10 cellular contexts compared by ENCODE assay signal in the genomic region with DNA sequence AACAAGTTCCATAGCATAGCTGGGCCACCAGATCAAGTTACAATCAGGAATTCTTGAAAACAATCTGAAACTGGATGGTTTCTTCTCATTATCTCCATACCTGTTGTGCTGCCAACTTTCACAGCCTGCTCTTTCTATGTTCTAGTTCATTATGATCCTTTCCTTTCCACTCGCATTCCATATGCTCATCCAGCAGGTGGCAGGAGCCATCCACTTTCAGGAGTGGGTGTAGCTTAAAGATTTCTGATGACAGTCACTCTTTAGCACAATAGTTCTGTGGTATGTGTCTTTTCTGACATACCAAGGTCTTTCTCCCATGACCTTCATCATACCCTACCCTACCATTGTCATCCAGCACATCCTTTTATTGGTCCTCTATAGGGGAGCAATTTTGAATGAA. TPM values are rescaled to one million over a fixed set of nuclear protein-coding genes. Genes with fewer than 3 reads are reported as not detected.
DNase-seq lines count a peak whose midpoint lies in the region; ATAC-seq and TF ChIP-seq lines count a peak whose summit lies in the region.
"Had no signal": no experiment of that assay in that cellular context is flagged by ENCODE, and none has a peak within 500 bp of the region (broad histone marks: within the 10 kb centered on the region; RNA-seq: fewer than 3 reads in every experiment).

No MANE protein-coding gene starts in this region.

- H3K27ac ChIP-seq in esophagus muscularis mucosa (replicated peaks in 1 of 4): no peak overlapping the region
- H3K27ac ChIP-seq: neutrophil, SK-N-MC had no signal

- no peaks in the 10 kb centered on the region for H3K9me3 ChIP-seq in esophagus muscularis mucosa
- H3K9me3 ChIP-seq: neutrophil had no signal

- intact Hi-C loops in esophagus muscularis mucosa (cut with DNase I): no loop called here

- ATAC-seq in GM18505 (IDR thresholded peaks at IDR 0.05; ENCODE audit: unreplicated experiment): no peak

- TF ChIP-seq EP300 in Ishikawa (IDR thresholded peaks at IDR 0.05; ENCODE audit: borderline replicate concordance): no peak
- no peak for TF ChIP-seq EP300 in esophagus muscularis mucosa (IDR thresholded peaks at IDR 0.05)

- H3K4me3 ChIP-seq in esophagus muscularis mucosa: no peak overlapping the region
- H3K4me3 ChIP-seq: SK-N-MC had no signal

- H3K27me3 ChIP-seq in esophagus muscularis mucosa: no peaks in the 10 kb centered on the region
- H3K27me3 ChIP-seq: neutrophil had no signal

- DNase-seq in DMS153 treated with DMSO at 0.1 percent for 48 hours (lab: John Stamatoyannopoulos, UW; ENCODE audit: unreplicated experiment) (peak; percentile 4), esophagus muscularis mucosa (ENCODE audit: extremely low spot score) (no peak), occipital lobe (lab: John Stamatoyannopoulos, UW) (peak; percentile 31), foreskin melanocyte (no peak), 8988T (no peak)
- peak; percentile 34 for DNase-seq in activated CD4-positive, alpha-beta T cell treated with anti-CD3 and anti-CD28 coated beads for 48 hours

- H3K36me3 ChIP-seq in esophagus muscularis mucosa: no peaks in the 10 kb centered on the region
- H3K36me3 ChIP-seq: neutrophil had no signal

- peak; percentile 69 for TF ChIP-seq RAD21 in Ishikawa (IDR thresholded peaks at IDR 0.05; ENCODE audit: low read depth)

- TF ChIP-seq POLR2A in esophagus muscularis mucosa (IDR thresholded peaks at IDR 0.05; ENCODE audit: low read depth) (no peak), GM18505 (IDR thresholded peaks at IDR 0.05; ENCODE audit: borderline replicate concordance, extremely low read depth, insufficient read depth, insufficient read length) (no peak)

- H3K4me1 ChIP-seq in esophagus muscularis mucosa: no peaks in the 10 kb centered on the region

- TF ChIP-seq CTCF in esophagus muscularis mucosa (IDR thresholded peaks at IDR 0.05): peak; percentile 27 to 46 (median 36)

- 13% methylated on average over 1 of the region's 1 CpG for WGBS in esophagus muscularis mucosa

TF ChIP-seq in Ishikawa, 13 proteins besides CTCF, POLR2A, EP300 and RAD21:
- TF ChIP-seq, protein P1, sequence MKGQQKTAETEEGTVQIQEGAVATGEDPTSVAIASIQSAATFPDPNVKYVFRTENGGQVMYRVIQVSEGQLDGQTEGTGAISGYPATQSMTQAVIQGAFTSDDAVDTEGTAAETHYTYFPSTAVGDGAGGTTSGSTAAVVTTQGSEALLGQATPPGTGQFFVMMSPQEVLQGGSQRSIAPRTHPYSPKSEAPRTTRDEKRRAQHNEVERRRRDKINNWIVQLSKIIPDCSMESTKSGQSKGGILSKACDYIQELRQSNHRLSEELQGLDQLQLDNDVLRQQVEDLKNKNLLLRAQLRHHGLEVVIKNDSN (IDR thresholded peaks at IDR 0.05): no peak
- no peak for TF ChIP-seq CREB1 (IDR thresholded peaks at IDR 0.05; ENCODE audit: low read depth)
- TF ChIP-seq, protein P2, sequence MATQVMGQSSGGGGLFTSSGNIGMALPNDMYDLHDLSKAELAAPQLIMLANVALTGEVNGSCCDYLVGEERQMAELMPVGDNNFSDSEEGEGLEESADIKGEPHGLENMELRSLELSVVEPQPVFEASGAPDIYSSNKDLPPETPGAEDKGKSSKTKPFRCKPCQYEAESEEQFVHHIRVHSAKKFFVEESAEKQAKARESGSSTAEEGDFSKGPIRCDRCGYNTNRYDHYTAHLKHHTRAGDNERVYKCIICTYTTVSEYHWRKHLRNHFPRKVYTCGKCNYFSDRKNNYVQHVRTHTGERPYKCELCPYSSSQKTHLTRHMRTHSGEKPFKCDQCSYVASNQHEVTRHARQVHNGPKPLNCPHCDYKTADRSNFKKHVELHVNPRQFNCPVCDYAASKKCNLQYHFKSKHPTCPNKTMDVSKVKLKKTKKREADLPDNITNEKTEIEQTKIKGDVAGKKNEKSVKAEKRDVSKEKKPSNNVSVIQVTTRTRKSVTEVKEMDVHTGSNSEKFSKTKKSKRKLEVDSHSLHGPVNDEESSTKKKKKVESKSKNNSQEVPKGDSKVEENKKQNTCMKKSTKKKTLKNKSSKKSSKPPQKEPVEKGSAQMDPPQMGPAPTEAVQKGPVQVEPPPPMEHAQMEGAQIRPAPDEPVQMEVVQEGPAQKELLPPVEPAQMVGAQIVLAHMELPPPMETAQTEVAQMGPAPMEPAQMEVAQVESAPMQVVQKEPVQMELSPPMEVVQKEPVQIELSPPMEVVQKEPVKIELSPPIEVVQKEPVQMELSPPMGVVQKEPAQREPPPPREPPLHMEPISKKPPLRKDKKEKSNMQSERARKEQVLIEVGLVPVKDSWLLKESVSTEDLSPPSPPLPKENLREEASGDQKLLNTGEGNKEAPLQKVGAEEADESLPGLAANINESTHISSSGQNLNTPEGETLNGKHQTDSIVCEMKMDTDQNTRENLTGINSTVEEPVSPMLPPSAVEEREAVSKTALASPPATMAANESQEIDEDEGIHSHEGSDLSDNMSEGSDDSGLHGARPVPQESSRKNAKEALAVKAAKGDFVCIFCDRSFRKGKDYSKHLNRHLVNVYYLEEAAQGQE (IDR thresholded peaks at IDR 0.05; ENCODE audit: low read depth): no peak
- no peak for TF ChIP-seq TEAD4 (IDR thresholded peaks at IDR 0.05)
- TF ChIP-seq CEBPB (IDR thresholded peaks at IDR 0.05): no peak
- no peak for TF ChIP-seq TCF12 (IDR thresholded peaks at IDR 0.05; ENCODE audit: low read depth)
- TF ChIP-seq TAF1 (IDR thresholded peaks at IDR 0.05; ENCODE audit: low read depth): no peak
- no peak for TF ChIP-seq EGR1 (IDR thresholded peaks at IDR 0.05)
- TF ChIP-seq NFIC (IDR thresholded peaks at IDR 0.05): no peak
- no peak for TF ChIP-seq FOXM1 (IDR thresholded peaks at IDR 0.05; ENCODE audit: borderline replicate concordance, low read depth)
- no peak for TF ChIP-seq ZBTB7A (IDR thresholded peaks at IDR 0.05; ENCODE audit: low read depth)

RNA-seq across cellular contexts. Expression of a gene that starts 46.4 kb away (rescaled TPM):
- total RNA-seq in esophagus muscularis mucosa (not detected), occipital lobe (not detected)

Comparison
In these comparisons a context has a peak if more than half of its experiments do, and no peak if none do; other contexts are left out.
1. DNase-seq: peak in DMS153 treated with DMSO at 0.1 percent for 48 hours (single experiment), activated CD4-positive, alpha-beta T cell treated with anti-CD3 and anti-CD28 coated beads for 48 hours (single experiment) and occipital lobe (single experiment); none in esophagus muscularis mucosa (single experiment), foreskin melanocyte (single experiment) and 8988T (single experiment).